ENCODE assay signal across 1 cellular context in genomic region chr2:25090801-25091200, GRCh38.
TF ChIP-seq lines count a peak whose summit lies in the region.

No MANE protein-coding gene starts in this region.

TF ChIP-seq in GM23338, 12 proteins besides CTCF, POLR2A, EP300 and RAD21 (continued from another document):
- no peak for TF ChIP-seq REST (IDR thresholded peaks at IDR 0.05; ENCODE audit: unreplicated experiment)
- TF ChIP-seq EZH2phosphoT487 (IDR thresholded peaks at IDR 0.05; ENCODE audit: unreplicated experiment) = no peak
- no peak for TF ChIP-seq JUNB (IDR thresholded peaks at IDR 0.05; ENCODE audit: unreplicated experiment)
- no peak for TF ChIP-seq ZNF331 (CRISPR knock-in tag; IDR thresholded peaks at IDR 0.05; ENCODE audit: low read depth)
- no peak for TF ChIP-seq EZH2 (IDR thresholded peaks at IDR 0.05; ENCODE audit: low read depth, unreplicated experiment)
- no peak for TF ChIP-seq NANOG (IDR thresholded peaks at IDR 0.05; ENCODE audit: borderline replicate concordance)
- TF ChIP-seq ZNF462 (CRISPR knock-in tag; IDR thresholded peaks at IDR 0.05) = no peak
